ENCODE assay signal across 22 cellular contexts in the genomic region with DNA sequence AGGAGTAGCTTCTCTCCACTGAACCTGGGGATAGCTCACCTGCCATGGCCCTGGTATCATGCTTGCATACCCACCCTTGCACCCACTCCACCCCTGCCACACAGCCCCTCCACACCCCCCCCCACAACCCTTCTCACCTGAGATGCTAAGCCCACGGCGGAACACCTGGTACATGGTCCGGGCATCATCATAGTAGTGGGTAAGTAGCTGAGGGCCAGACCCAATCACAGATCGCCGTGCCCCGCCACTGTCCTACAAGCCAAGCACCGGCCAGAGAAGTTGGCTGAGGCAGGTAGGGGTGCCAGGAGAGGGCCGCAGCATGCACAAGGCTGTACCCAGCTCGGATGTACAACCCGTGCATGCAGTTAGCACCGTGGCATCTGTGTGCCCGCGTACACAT. TPM values are rescaled to one million over a fixed set of nuclear protein-coding genes. Genes with fewer than 3 reads are reported as not detected.
DNase-seq lines count a peak whose midpoint lies in the region; ATAC-seq, FAIRE-seq and TF ChIP-seq lines count a peak whose summit lies in the region.
"Had no signal": no experiment of that assay in that cellular context is flagged by ENCODE, and none has a peak within 500 bp of the region (broad histone marks: within the 10 kb centered on the region; RNA-seq: fewer than 3 reads in every experiment).

No MANE protein-coding gene starts in this region.

- FAIRE-seq in kidney (lab: Jason Lieb, UNC) = no peak
- FAIRE-seq: A204.1, D721Med, G401.6, GM12892, GM18507, H54 had no signal

- intact Hi-C loops in Right ventricle myocardium superior (cut with DNase I) = no loop called here
- intact Hi-C loops in kidney (cut with DNase I) = no loop called here
- intact Hi-C loops in spleen (cut with DNase I; ENCODE audit: low total_unique reads) = no loop called here

- H3K36me3 ChIP-seq in right atrium auricular region (no peaks in the 10 kb centered on the region), kidney (ENCODE audit: control insufficient read depth in 1 of 2, insufficient read depth in 2 of 2, low read length in 2 of 2) (no peaks in the 10 kb centered on the region), spleen (no peaks in the 10 kb centered on the region)
- H3K36me3 ChIP-seq: BE2C had no signal

- no peak overlapping the region for H3K27ac ChIP-seq in right atrium auricular region
- no peak overlapping the region for H3K27ac ChIP-seq in kidney (ENCODE audit: low read depth in 2 of 2, low read length in 2 of 2)
- H3K27ac ChIP-seq in spleen = no peak overlapping the region

- H3K27me3 ChIP-seq in right atrium auricular region (no peaks in the 10 kb centered on the region), spleen (replicated peaks in 1 of 7) (no peaks in the 10 kb centered on the region)
- H3K27me3 ChIP-seq: BE2C had no signal

- ATAC-seq in Right ventricle myocardium superior (ENCODE audit: poor library complexity) = no peak
- no peak for ATAC-seq in HG03354 (IDR thresholded peaks at IDR 0.05; ENCODE audit: poor library complexity, severe bottlenecking, unreplicated experiment)

- no peak for TF ChIP-seq POLR2A in spleen (IDR thresholded peaks at IDR 0.05)

- no peak overlapping the region for H3K9ac ChIP-seq in kidney (ENCODE audit: low read length in 2 of 2)

- TF ChIP-seq CTCF in right atrium auricular region (IDR thresholded peaks at IDR 0.05) = no peak
- TF ChIP-seq CTCF in kidney (IDR thresholded peaks at IDR 0.05; ENCODE audit: borderline replicate concordance, extremely low read depth, insufficient read depth) = no peak
- TF ChIP-seq CTCF in spleen (IDR thresholded peaks at IDR 0.05 in 8 of 11, conservative IDR thresholded peaks at IDR 0.05 in 3 of 11) = no peak

- H3K4me1 ChIP-seq in right atrium auricular region = no peaks in the 10 kb centered on the region
- H3K4me1 ChIP-seq in kidney (ENCODE audit: control insufficient read depth in 1 of 2, insufficient read depth in 1 of 2, low read depth in 1 of 2, low read length in 2 of 2) = no peaks in the 10 kb centered on the region
- no peaks in the 10 kb centered on the region for H3K4me1 ChIP-seq in spleen

- H3K4me3 ChIP-seq in right atrium auricular region = no peak overlapping the region
- H3K4me3 ChIP-seq in kidney (ENCODE audit: low read length in 2 of 2) = no peak overlapping the region
- H3K4me3 ChIP-seq in spleen = no peak overlapping the region
- H3K4me3 ChIP-seq: GM23338 had no signal

- WGBS in spleen, 5 donors = 91 to 97% (median 94%) methylated on average over 4 to 13 of the region's 13 CpGs

- DNase-seq in Right ventricle myocardium superior (peak; percentile 12), right atrium auricular region (ENCODE audit: low spot score) (no peak), kidney (peak; percentile 52), spleen (peak; percentile 57), NCI-H1105 treated with DMSO at 0.1 percent for 48 hours (lab: John Stamatoyannopoulos, UW) (no peak), NCI-H82 treated with DMSO at 0.1 percent for 48 hours (lab: John Stamatoyannopoulos, UW; ENCODE audit: unreplicated experiment) (no peak)
- DNase-seq: ACHN; BE2C; C1 segment of cervical spinal cord; CD4-positive, CD25-positive, alpha-beta regulatory T cell; CD8-positive, alpha-beta memory T cell; COR-L47; HCEC 1CT had no signal

- H3K9me3 ChIP-seq in right atrium auricular region (no peaks in the 10 kb centered on the region), kidney (ENCODE audit: control insufficient read depth in 1 of 2, low read length in 2 of 2) (no peaks in the 10 kb centered on the region), spleen (no peaks in the 10 kb centered on the region)
- H3K9me3 ChIP-seq: BE2C had no signal

RNA-seq across cellular contexts. Expression of a gene that starts 20.7 kb away (rescaled TPM):
- total RNA-seq in Right ventricle myocardium superior (3.0 TPM), right atrium auricular region (1 to 10 TPM in 1 of 2 donors, under 1 TPM in 1; 0.71 to 1.6 TPM), kidney (1.4 TPM), spleen (10 to 100 TPM in 1 of 7 donors, 1 to 10 TPM in 6; 3.1 to 18.4 (median 4.6) TPM)
- polyA plus RNA-seq in kidney (ENCODE audit: insufficient read depth, low read depth, low replicate concordance) (2.1 TPM), spleen (1 to 10 TPM in 2 of 3 donors, under 1 TPM in 1; 0.76 to 1.3 (median 1.3) TPM)

RNA-seq across cellular contexts. Expression of a gene that starts 45.3 kb away (rescaled TPM):
- total RNA-seq in Right ventricle myocardium superior (not detected), right atrium auricular region (not detected), kidney (0.63 TPM), spleen (not detected)
- polyA plus RNA-seq in kidney (ENCODE audit: insufficient read depth, low read depth, low replicate concordance) (not detected), spleen (under 1 TPM in 1 of 3 donors, not detected in 2; 0.24 TPM)
- total RNA-seq: CD4-positive, CD25-positive, alpha-beta regulatory T cell; GM23338 had no signal
- polyA plus RNA-seq: CD4-positive, CD25-positive, alpha-beta regulatory T cell; GM23338; IgD-negative memory B cell had no signal

Comparison
In these comparisons a context has a peak if more than half of its experiments do, and no peak if none do; other contexts are left out.
1. DNase-seq: peak in Right ventricle myocardium superior (single experiment), kidney (single experiment) and spleen (single experiment); none in right atrium auricular region (single experiment), NCI-H1105 treated with DMSO at 0.1 percent for 48 hours (single experiment) and NCI-H82 treated with DMSO at 0.1 percent for 48 hours (single experiment).